In genomic region chrX:96994088-96994487, GRCh38 we compare ENCODE assay signal across 22 cellular contexts.
"Had no signal": no experiment of that assay in that cellular context is flagged by ENCODE, and none has a peak within 500 bp of the region (broad histone marks: within the 10 kb centered on the region; RNA-seq: fewer than 3 reads in every experiment).

No MANE protein-coding gene starts in this region.

- FAIRE-seq: colon, endometrium, islet of Langerhans had no signal

- H3K4me3 ChIP-seq: adrenal gland, cardiac muscle cell, gastroesophageal sphincter, left ventricle myocardium inferior, mucosa of descending colon, right atrium auricular region, tibial nerve, uterus had no signal

- H3K27ac ChIP-seq: adrenal gland, cardiac muscle cell, gastroesophageal sphincter, left ventricle myocardium inferior, neutrophil, parathyroid adenoma, right atrium auricular region, tibial nerve, uterus, VCaP had no signal

- ATAC-seq: activated T-cell treated with anti-CD3 and anti-CD28 coated beads, Interleukin-2, amount 50 U/mL, for 4 hours; gastroesophageal sphincter; mucosa of descending colon; natural killer cell had no signal

- DNase-seq: activated CD4-positive, alpha-beta memory T cell treated with anti-CD3 and anti-CD28 coated beads for 36 hours; activated effector memory CD4-positive, alpha-beta T cell treated with anti-CD3 and anti-CD28 coated beads, Interleukin-2, amount 50 U/mL, for 16 hours; activated T-cell treated with anti-CD3 and anti-CD28 coated beads, Interleukin-2, amount 50 U/mL, for 4 hours; adrenal gland; left ventricle myocardium inferior; mucosa of descending colon; natural killer cell; stimulated activated CD4-positive, alpha-beta T cell treated with anti-CD3 and anti-CD28 coated beads, Interleukin-2, amount 100 ng/mL, for 48 hours; stimulated activated naive CD4-positive, alpha-beta T cell treated with Interleukin-2 at 50 U/mL for 16 hours; substantia nigra; T1000; uterus had no signal

- H3K27me3 ChIP-seq: adrenal gland, cardiac muscle cell, gastroesophageal sphincter, neutrophil, right atrium auricular region, tibial nerve, uterus had no signal
